ENCODE assay signal across 22 cellular contexts in the genomic region with DNA sequence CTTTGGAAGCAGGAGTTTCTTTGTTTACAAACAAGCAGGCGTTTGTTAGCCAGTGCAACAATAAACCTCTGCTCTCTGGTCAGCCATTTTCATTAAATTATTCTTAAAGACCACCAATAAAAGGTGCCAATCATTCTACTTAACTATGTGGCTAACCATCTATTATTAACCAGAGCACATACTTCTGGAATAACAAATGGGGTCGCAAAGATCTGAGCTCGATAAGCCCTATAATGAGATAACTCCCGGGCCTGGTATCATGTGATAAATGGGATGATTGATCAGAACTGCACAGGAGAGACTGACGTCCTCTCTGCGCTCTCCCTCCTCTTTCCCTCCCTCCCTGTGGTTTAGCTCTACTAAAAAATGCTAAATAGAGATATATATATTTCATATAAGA.
DNase-seq lines count a peak whose midpoint lies in the region; ATAC-seq and TF ChIP-seq lines count a peak whose summit lies in the region.
"Had no signal": no experiment of that assay in that cellular context is flagged by ENCODE, and none has a peak within 500 bp of the region (broad histone marks: within the 10 kb centered on the region; RNA-seq: fewer than 3 reads in every experiment).

No MANE protein-coding gene starts in this region.

- H3K36me3 Mint-ChIP-seq in endodermal cell (ENCODE audit: low read depth), result no peaks in the 10 kb centered on the region
- H3K36me3 Mint-ChIP-seq in activated naive CD8-positive, alpha-beta T cell treated with anti-CD3 and anti-CD28 coated beads for 36 hours, result no peaks in the 10 kb centered on the region
- H3K36me3 Mint-ChIP-seq: CD14-positive monocyte; CD8-positive, alpha-beta memory T cell had no signal

- peaks cover 3% of the 10 kb centered on the region; the same call in 1 of the 2 replicates for H3K4me1 ChIP-seq in BE2C
- H3K4me1 ChIP-seq in SK-N-SH (ENCODE audit: control insufficient read depth in 1 of 2, insufficient read depth in 2 of 2, low read depth in 1 of 2, low read length in 1 of 2), result peaks cover 0 to 22% of the 10 kb centered on the region in 2 experiments; a peak in 2 of 4 replicates
- peaks cover 21% of the 10 kb centered on the region for H3K4me1 ChIP-seq in endodermal cell (ENCODE audit: control insufficient read depth, insufficient read depth, low read length)
- H3K4me1 ChIP-seq: BLaER1 treated with 17β-estradiol and CSF1 and Interleukin-3, amounts not matched to agents 10 nM and 100 nM had no signal

- no peak overlapping the region for H2AFZ ChIP-seq in SK-N-SH (ENCODE audit: low read depth)
- H2AFZ ChIP-seq: GM23248 had no signal

- peak; percentile 15 for DNase-seq in BE2C
- peak; percentile 93 for DNase-seq in NCI-H82 (lab: John Stamatoyannopoulos, UW)
- DNase-seq in SK-N-SH, result peak; percentile 39
- no peak for DNase-seq in endodermal cell
- no peak for DNase-seq in HK-2 (ENCODE audit: unreplicated experiment)
- DNase-seq in activated naive CD8-positive, alpha-beta T cell treated with anti-CD3 and anti-CD28 coated beads for 36 hours, result no peak
- no peak for DNase-seq in ureter (ENCODE audit: low spot score)
- DNase-seq: CD4-positive, alpha-beta T cell; CD8-positive, alpha-beta memory T cell; DMS 273 treated with DMSO at 0.1 percent for 48 hours; DMS79; EL; GDM1; GM23248; H9 had no signal

- TF ChIP-seq RAD21 in SK-N-SH (IDR thresholded peaks at IDR 0.05; ENCODE audit: low read length), result no peak

- no peak for ATAC-seq in HG02885 (IDR thresholded peaks at IDR 0.05; ENCODE audit: poor library complexity, unreplicated experiment)
- ATAC-seq: GM12878, HCT116 had no signal

- no peaks in the 10 kb centered on the region for H3K79me2 ChIP-seq in SK-N-SH (ENCODE audit: insufficient read depth)

- H3K36me3 ChIP-seq in BE2C (no peaks in the 10 kb centered on the region), SK-N-SH (replicated peaks in 1 of 2; ENCODE audit: control insufficient read depth in 1 of 2, insufficient read depth in 2 of 2, low read length in 1 of 2) (no peaks in the 10 kb centered on the region), endodermal cell (ENCODE audit: control insufficient read depth, insufficient read depth, low read length) (no peaks in the 10 kb centered on the region)
- H3K36me3 ChIP-seq: BLaER1 treated with 17β-estradiol and CSF1 and Interleukin-3, amounts not matched to agents 10 nM and 100 nM had no signal

- peaks cover 10% of the 10 kb centered on the region for H3K9me3 Mint-ChIP-seq in endodermal cell
- H3K9me3 Mint-ChIP-seq in activated naive CD8-positive, alpha-beta T cell treated with anti-CD3 and anti-CD28 coated beads for 36 hours, result no peaks in the 10 kb centered on the region
- H3K9me3 Mint-ChIP-seq: CD4-positive, alpha-beta T cell; CD8-positive, alpha-beta memory T cell had no signal

- H3K9ac ChIP-seq in SK-N-SH (no peak overlapping the region), endodermal cell (ENCODE audit: extremely low read depth, low read length, poor library complexity, severe bottlenecking) (no peak overlapping the region)
- H3K9ac ChIP-seq: BLaER1 treated with 17β-estradiol and CSF1 and Interleukin-3, amounts not matched to agents 10 nM and 100 nM; GM23248 had no signal

- H3K4me1 Mint-ChIP-seq in endodermal cell, result peaks cover 30% of the 10 kb centered on the region
- H3K4me1 Mint-ChIP-seq in activated naive CD8-positive, alpha-beta T cell treated with anti-CD3 and anti-CD28 coated beads for 36 hours, result no peaks in the 10 kb centered on the region
- H3K4me1 Mint-ChIP-seq: B cell; CD14-positive monocyte; CD8-positive, alpha-beta memory T cell had no signal

- WGBS in SK-N-SH (ENCODE audit: low lambda C conversion rate), result 26% methylated on average over 6 of the region's 6 CpGs
- 76% methylated on average over 3 of the region's 6 CpGs; no CpG with 5 or more reads in 1 of the 2 experiments for WGBS in endodermal cell (ENCODE audit: insufficient coverage in 1 of 2, insufficient read length in 1 of 2), 2 experiments

- no peaks in the 10 kb centered on the region for H4K20me1 ChIP-seq in SK-N-SH (ENCODE audit: insufficient read depth)
- H4K20me1 ChIP-seq: BLaER1 treated with 17β-estradiol and CSF1 and Interleukin-3, amounts not matched to agents 10 nM and 100 nM had no signal

- H3K4me3 ChIP-seq in BE2C (ENCODE audit: low read depth, low read length) (no peak overlapping the region), SK-N-SH (ENCODE audit: low read depth in 2 of 2, low read length in 1 of 2) (no peak overlapping the region; a peak in 1 of 4 replicates), endodermal cell (ENCODE audit: low read length) (peak overlapping the region; percentile 72)
- H3K4me3 ChIP-seq: BLaER1 treated with 17β-estradiol and CSF1 and Interleukin-3, amounts not matched to agents 10 nM and 100 nM; GM12878; GM23248 had no signal

- H3K4me3 Mint-ChIP-seq in endodermal cell, result no peak overlapping the region
- no peak overlapping the region for H3K4me3 Mint-ChIP-seq in activated naive CD8-positive, alpha-beta T cell treated with anti-CD3 and anti-CD28 coated beads for 36 hours
- H3K4me3 Mint-ChIP-seq: B cell; CD14-positive monocyte; CD4-positive, alpha-beta T cell; CD8-positive, alpha-beta memory T cell; H9 had no signal

- no peaks in the 10 kb centered on the region for H3K9me2 ChIP-seq in SK-N-SH

- CTCF ChIA-PET in SK-N-SH (lab: Yijun Ruan, JAX), result interaction anchor here (0.9 to 1.7 kb wide), 5 partner anchors 14 to 489 kb away, joined by 3 to 5 read pairs (median 4); no protein-coding TSS in a partner anchor

- H3K9me3 ChIP-seq in BE2C, result no peaks in the 10 kb centered on the region
- H3K9me3 ChIP-seq in SK-N-SH, result no peaks in the 10 kb centered on the region
- H3K9me3 ChIP-seq in endodermal cell (ENCODE audit: control insufficient read depth, low read length), result peaks cover 7% of the 10 kb centered on the region

- H3K27me3 Mint-ChIP-seq in endodermal cell (ENCODE audit: insufficient read depth), result no peaks in the 10 kb centered on the region
- H3K27me3 Mint-ChIP-seq in activated naive CD8-positive, alpha-beta T cell treated with anti-CD3 and anti-CD28 coated beads for 36 hours, result no peaks in the 10 kb centered on the region
- H3K27me3 Mint-ChIP-seq: B cell; CD4-positive, alpha-beta T cell had no signal

- peak overlapping the region in 1 of 2 experiments; percentile 89; a peak in 1 of 4 replicates for H3K27ac ChIP-seq in SK-N-SH (ENCODE audit: low read depth in 2 of 2, low read length in 1 of 2)
- H3K27ac ChIP-seq in endodermal cell (ENCODE audit: low read depth, low read length), result no peak overlapping the region
- H3K27ac ChIP-seq: 22Rv1; BLaER1 treated with 17β-estradiol and CSF1 and Interleukin-3, amounts not matched to agents 10 nM and 100 nM; GM23248 had no signal

- peak in 1 of 2 experiments; percentile 84; a peak in 2 of 4 replicates for TF ChIP-seq EP300 in SK-N-SH (IDR thresholded peaks at IDR 0.05; ENCODE audit: borderline replicate concordance in 1 of 2, low read depth in 1 of 2, low read length in 1 of 2)

- no peaks in the 10 kb centered on the region for H3F3A ChIP-seq in SK-N-SH (replicated peaks; ENCODE audit: insufficient read depth)

- no peaks in the 10 kb centered on the region for H3K27me3 ChIP-seq in BE2C
- no peaks in the 10 kb centered on the region for H3K27me3 ChIP-seq in SK-N-SH (ENCODE audit: insufficient read depth)
- H3K27me3 ChIP-seq in endodermal cell (ENCODE audit: control insufficient read depth, insufficient read depth, low read length, poor library complexity, severe bottlenecking), result no peaks in the 10 kb centered on the region
- H3K27me3 ChIP-seq: BLaER1 treated with 17β-estradiol and CSF1 and Interleukin-3, amounts not matched to agents 10 nM and 100 nM had no signal

- no peak for TF ChIP-seq CTCF in BE2C (IDR thresholded peaks at IDR 0.05; ENCODE audit: low read depth, low read length)
- TF ChIP-seq CTCF in SK-N-SH (IDR thresholded peaks at IDR 0.05), result no peak
- TF ChIP-seq CTCF in endodermal cell (conservative IDR thresholded peaks at IDR 0.05), result no peak

- H3K27ac Mint-ChIP-seq in endodermal cell, result no peak overlapping the region
- no peak overlapping the region for H3K27ac Mint-ChIP-seq in activated naive CD8-positive, alpha-beta T cell treated with anti-CD3 and anti-CD28 coated beads for 36 hours
- H3K27ac Mint-ChIP-seq: B cell; CD14-positive monocyte; CD4-positive, alpha-beta T cell; H9 had no signal

- no peak overlapping the region for H3K4me2 ChIP-seq in SK-N-SH
- H3K4me2 ChIP-seq: BLaER1 treated with 17β-estradiol and CSF1 and Interleukin-3, amounts not matched to agents 10 nM and 100 nM had no signal

- POLR2A ChIA-PET in SK-N-SH (lab: Yijun Ruan, JAX), result no interaction called here

TF ChIP-seq in SK-N-SH, 30 proteins besides CTCF, POLR2A, EP300 and RAD21 (continues in another document):
- TF ChIP-seq GATA2 (CRISPR knock-in tag; IDR thresholded peaks at IDR 0.05) (peak; percentile 74), TCF12 (IDR thresholded peaks at IDR 0.05) (peak; percentile 17; the same call in 1 of the 2 replicates), NFIC (IDR thresholded peaks at IDR 0.05; ENCODE audit: borderline replicate concordance) (no peak), TAF1 (IDR thresholded peaks at IDR 0.05; ENCODE audit: borderline replicate concordance, low read depth, low read length) (no peak), MXI1 (IDR thresholded peaks at IDR 0.05; ENCODE audit: low read depth, low read length) (no peak), MEF2A (IDR thresholded peaks at IDR 0.05; ENCODE audit: borderline replicate concordance, low read depth) (no peak)
- TF ChIP-seq, protein P1, sequence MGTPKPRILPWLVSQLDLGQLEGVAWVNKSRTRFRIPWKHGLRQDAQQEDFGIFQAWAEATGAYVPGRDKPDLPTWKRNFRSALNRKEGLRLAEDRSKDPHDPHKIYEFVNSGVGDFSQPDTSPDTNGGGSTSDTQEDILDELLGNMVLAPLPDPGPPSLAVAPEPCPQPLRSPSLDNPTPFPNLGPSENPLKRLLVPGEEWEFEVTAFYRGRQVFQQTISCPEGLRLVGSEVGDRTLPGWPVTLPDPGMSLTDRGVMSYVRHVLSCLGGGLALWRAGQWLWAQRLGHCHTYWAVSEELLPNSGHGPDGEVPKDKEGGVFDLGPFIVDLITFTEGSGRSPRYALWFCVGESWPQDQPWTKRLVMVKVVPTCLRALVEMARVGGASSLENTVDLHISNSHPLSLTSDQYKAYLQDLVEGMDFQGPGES (IDR thresholded peaks at IDR 0.05; ENCODE audit: low read depth, low read length), result no peak
- TF ChIP-seq, protein P2, sequence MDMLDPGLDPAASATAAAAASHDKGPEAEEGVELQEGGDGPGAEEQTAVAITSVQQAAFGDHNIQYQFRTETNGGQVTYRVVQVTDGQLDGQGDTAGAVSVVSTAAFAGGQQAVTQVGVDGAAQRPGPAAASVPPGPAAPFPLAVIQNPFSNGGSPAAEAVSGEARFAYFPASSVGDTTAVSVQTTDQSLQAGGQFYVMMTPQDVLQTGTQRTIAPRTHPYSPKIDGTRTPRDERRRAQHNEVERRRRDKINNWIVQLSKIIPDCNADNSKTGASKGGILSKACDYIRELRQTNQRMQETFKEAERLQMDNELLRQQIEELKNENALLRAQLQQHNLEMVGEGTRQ (IDR thresholded peaks at IDR 0.05; ENCODE audit: borderline replicate concordance, low read depth, low read length), result no peak

Comparison
In these comparisons a context has a peak if more than half of its experiments do, and no peak if none do; other contexts are left out.
1. DNase-seq: peak in BE2C (single experiment), NCI-H82 (single experiment) and SK-N-SH (single experiment); none in endodermal cell (single experiment), HK-2 (single experiment), activated naive CD8-positive, alpha-beta T cell treated with anti-CD3 and anti-CD28 coated beads for 36 hours (single experiment) and ureter (single experiment).